In genomic region chr7:99580778-99581332, GRCh38 we compare ENCODE assay signal across 8 cellular contexts. TPM values are rescaled to one million over a fixed set of nuclear protein-coding genes. Genes with fewer than 3 reads are reported as not detected.
DNase-seq lines count a peak whose midpoint lies in the region; ATAC-seq and TF ChIP-seq lines count a peak whose summit lies in the region.
"Not testable (repeated sequence)": the region's sequence is repeated elsewhere in the genome, so short reads cannot be mapped to it uniquely, and the experiment has no call there.

No MANE protein-coding gene starts in this region.

- TF ChIP-seq EP300 in SK-N-SH (IDR thresholded peaks at IDR 0.05; ENCODE audit: borderline replicate concordance in 1 of 2, low read depth in 1 of 2, low read length in 1 of 2); sigmoid colon (IDR thresholded peaks at IDR 0.05); upper lobe of left lung (IDR thresholded peaks at IDR 0.05): not testable (repeated sequence)

- H3K27ac Mint-ChIP-seq in activated naive CD8-positive, alpha-beta T cell treated with anti-CD3 and anti-CD28 coated beads for 36 hours: peak overlapping the region; percentile 85

- POLR2A ChIA-PET in SK-N-SH (lab: Yijun Ruan, JAX): interaction anchor here (0.6 to 2.6 kb wide), 9 partner anchors 22 to 256 kb away, joined by 3 to 23 read pairs (median 4); partner anchors contain the start of genes FAM200A, ZKSCAN5, ZNF394 and ZNF655

- H3K9ac ChIP-seq in SK-N-SH (peak overlapping the region; percentile 59), mucosa of stomach (ENCODE audit: low read length) (peak overlapping the region; percentile 48)

- peaks cover 13% of the 10 kb centered on the region for H3K4me1 Mint-ChIP-seq in activated naive CD8-positive, alpha-beta T cell treated with anti-CD3 and anti-CD28 coated beads for 36 hours

- not testable (repeated sequence) for H3K27me3 ChIP-seq in DOHH2 (ENCODE audit: control insufficient read depth, low read length); SK-N-SH (ENCODE audit: insufficient read depth); ectodermal cell (ENCODE audit: control insufficient read depth, insufficient read depth, low read length, poor library complexity, severe bottlenecking); hepatocyte; sigmoid colon; upper lobe of left lung
- peaks cover 16% of the 10 kb centered on the region for H3K27me3 ChIP-seq in mucosa of stomach (ENCODE audit: control insufficient read depth, insufficient read depth, low read length)

- not testable (repeated sequence) for H3K36me3 ChIP-seq in DOHH2 (ENCODE audit: control insufficient read depth, low read length); SK-N-SH (replicated peaks in 1 of 2; ENCODE audit: control insufficient read depth in 1 of 2, insufficient read depth in 2 of 2, low read length in 1 of 2); ectodermal cell (ENCODE audit: control insufficient read depth, insufficient read depth, low read length); hepatocyte (replicated peaks; ENCODE audit: insufficient read depth, low read depth); mucosa of stomach (ENCODE audit: control insufficient read depth, insufficient read depth, low read length); sigmoid colon; upper lobe of left lung

- peak overlapping the region; percentile 90 for H2AFZ ChIP-seq in SK-N-SH (ENCODE audit: low read depth)
- H2AFZ ChIP-seq in hepatocyte: peak overlapping the region; percentile 94

- not testable (repeated sequence) for H3K9me3 Mint-ChIP-seq in activated naive CD8-positive, alpha-beta T cell treated with anti-CD3 and anti-CD28 coated beads for 36 hours

- H3K27ac ChIP-seq in DOHH2 (ENCODE audit: low read depth, low read length); ectodermal cell (ENCODE audit: insufficient read depth, low read depth, low read length, poor library complexity, severe bottlenecking); hepatocyte: not testable (repeated sequence)
- H3K27ac ChIP-seq in SK-N-SH (ENCODE audit: low read depth in 2 of 2, low read length in 1 of 2): peak overlapping the region in 1 of 2 experiments; percentile 71; a peak in 1 of 4 replicates
- H3K27ac ChIP-seq in sigmoid colon: peak overlapping the region; percentile 50 to 67 (median 61)
- H3K27ac ChIP-seq in upper lobe of left lung: peak overlapping the region in 1 of 4 donors; percentile 73

- peak overlapping the region; percentile 64 for H3K4me3 ChIP-seq in DOHH2 (ENCODE audit: low read length)
- peak overlapping the region; percentile 58 to 70 for H3K4me3 ChIP-seq in SK-N-SH (ENCODE audit: low read depth in 2 of 2, low read length in 1 of 2)
- H3K4me3 ChIP-seq in ectodermal cell (ENCODE audit: insufficient read depth, low read depth, low read length): peak overlapping the region; percentile 39
- H3K4me3 ChIP-seq in hepatocyte: peak overlapping the region; percentile 64
- not testable (repeated sequence) for H3K4me3 ChIP-seq in mucosa of stomach (ENCODE audit: low read length)
- peak overlapping the region; percentile 52 to 65 (median 58) for H3K4me3 ChIP-seq in sigmoid colon
- peak overlapping the region in 3 of 4 donors; percentile 44 to 72 (median 57) for H3K4me3 ChIP-seq in upper lobe of left lung

- CTCF ChIA-PET in SK-N-SH (lab: Yijun Ruan, JAX): interaction anchor here (1.1 to 3.7 kb wide), 11 partner anchors 10 to 115 kb away, joined by 3 to 27 read pairs (median 6); partner anchors contain the start of genes ATP5MF, ZKSCAN5, ZNF394 and ZNF655

- intact Hi-C loops in sigmoid colon (cut with DNase I): not testable (repeated sequence)

- H3F3A ChIP-seq in DOHH2 (ENCODE audit: control insufficient read depth, insufficient read depth) (peaks cover 23% of the 10 kb centered on the region), SK-N-SH (replicated peaks; ENCODE audit: insufficient read depth) (peaks cover 34% of the 10 kb centered on the region)

- H3K4me2 ChIP-seq in DOHH2 (ENCODE audit: low read length) (peak overlapping the region; percentile 82), SK-N-SH (peak overlapping the region; percentile 92), hepatocyte (peak overlapping the region; percentile 97)

- H3K27me3 Mint-ChIP-seq in activated naive CD8-positive, alpha-beta T cell treated with anti-CD3 and anti-CD28 coated beads for 36 hours: not testable (repeated sequence)

- H3K36me3 Mint-ChIP-seq in activated naive CD8-positive, alpha-beta T cell treated with anti-CD3 and anti-CD28 coated beads for 36 hours: not testable (repeated sequence)

- H4K20me1 ChIP-seq in DOHH2 (ENCODE audit: control insufficient read depth, insufficient read depth, low read depth, low read length); SK-N-SH (ENCODE audit: insufficient read depth); hepatocyte (ENCODE audit: insufficient read depth, poor library complexity, severe bottlenecking): not testable (repeated sequence)

- H3K4me3 Mint-ChIP-seq in activated naive CD8-positive, alpha-beta T cell treated with anti-CD3 and anti-CD28 coated beads for 36 hours: peak overlapping the region; percentile 83

- H3K9me3 ChIP-seq in DOHH2 (ENCODE audit: control insufficient read depth, insufficient read depth, low read length); SK-N-SH; ectodermal cell (ENCODE audit: control insufficient read depth, low read length); hepatocyte (ENCODE audit: low read depth); mucosa of stomach (ENCODE audit: control insufficient read depth, low read length); sigmoid colon; upper lobe of left lung: not testable (repeated sequence)

- TF ChIP-seq POLR2A in sigmoid colon (IDR thresholded peaks at IDR 0.05); upper lobe of left lung (IDR thresholded peaks at IDR 0.05): not testable (repeated sequence)

- not testable (repeated sequence) for TF ChIP-seq RAD21 in SK-N-SH (IDR thresholded peaks at IDR 0.05; ENCODE audit: low read length)

- DNase-seq in SK-N-SH; activated naive CD8-positive, alpha-beta T cell treated with anti-CD3 and anti-CD28 coated beads for 36 hours; hepatocyte (ENCODE audit: low spot score); sigmoid colon; upper lobe of left lung: not testable (repeated sequence)

- H3K9me2 ChIP-seq in DOHH2 (replicated peaks; ENCODE audit: control insufficient read depth, low read length); SK-N-SH; hepatocyte (replicated peaks; ENCODE audit: insufficient read depth): not testable (repeated sequence)

- H3K79me2 ChIP-seq in DOHH2 (ENCODE audit: control insufficient read depth, low read length); SK-N-SH (ENCODE audit: insufficient read depth); hepatocyte: not testable (repeated sequence)

- not testable (repeated sequence) for TF ChIP-seq CTCF in DOHH2 (IDR thresholded peaks at IDR 0.05; ENCODE audit: low read depth, low read length, poor library complexity, severe bottlenecking); SK-N-SH (IDR thresholded peaks at IDR 0.05); hepatocyte (IDR thresholded peaks at IDR 0.05; ENCODE audit: poor library complexity); sigmoid colon (IDR thresholded peaks at IDR 0.05); upper lobe of left lung (IDR thresholded peaks at IDR 0.05)

- not testable (repeated sequence) for ATAC-seq in upper lobe of left lung (ENCODE audit: low FRiP score in 2 of 2)

- H3K4me1 ChIP-seq in DOHH2 (ENCODE audit: control insufficient read depth, low read length) (peaks cover 46% of the 10 kb centered on the region), SK-N-SH (ENCODE audit: control insufficient read depth in 1 of 2, insufficient read depth in 2 of 2, low read depth in 1 of 2, low read length in 1 of 2) (peaks cover 4 to 11% of the 10 kb centered on the region in 2 experiments; a peak in 2 of 4 replicates), mucosa of stomach (ENCODE audit: control insufficient read depth, insufficient read depth, low read length) (peaks cover 12% of the 10 kb centered on the region), sigmoid colon (peaks cover 0 to 15% (median 4%) of the 10 kb centered on the region in 4 donors), upper lobe of left lung (peaks cover 5 to 22% (median 11%) of the 10 kb centered on the region in 4 donors)
- not testable (repeated sequence) for H3K4me1 ChIP-seq in ectodermal cell (ENCODE audit: control insufficient read depth, insufficient read depth, low read length); hepatocyte (ENCODE audit: insufficient read depth)

- 59% methylated on average over 4 of the region's 4 CpGs for WGBS in SK-N-SH (ENCODE audit: low lambda C conversion rate)
- 40 to 45% methylated on average over 2 of the region's 4 CpGs for WGBS in ectodermal cell, 2 experiments
- 65% methylated on average over 4 of the region's 4 CpGs for WGBS in hepatocyte (ENCODE audit: low lambda C conversion rate, missing lambda C conversion rate)
- 49 to 63% methylated on average over 4 of the region's 4 CpGs for WGBS in sigmoid colon, 2 donors
- 47 to 52% methylated on average over 4 of the region's 4 CpGs for WGBS in upper lobe of left lung, 2 donors

RNA-seq across cellular contexts. Expression of gene TMEM225B, which starts 17.2 kb away (rescaled TPM):
- 1.5 and 2.2 TPM in 2 replicates for polyA plus RNA-seq in SK-N-SH (2012; rRNA removed)
- 1.1 and 1.4 TPM in 2 replicates for polyA plus RNA-seq in SK-N-SH (2012; cell fraction: cytosol; rRNA removed)
- polyA plus RNA-seq in SK-N-SH (2012; cell fraction: nucleus; rRNA removed): 3.1 and 4.5 TPM in 2 replicates
- under 1 TPM; 0.42 to 0.70 TPM for total RNA-seq in activated naive CD8-positive, alpha-beta T cell treated with anti-CD3 and anti-CD28 coated beads for 36 hours
- 1.2 TPM for polyA plus RNA-seq in ectodermal cell (2013, experiment 1 of 4)
- 0.89 TPM for polyA plus RNA-seq in ectodermal cell (2013, experiment 2 of 4)
- polyA plus RNA-seq in ectodermal cell (2013, experiment 3 of 4): 1.4 TPM
- 1.2 TPM for polyA plus RNA-seq in ectodermal cell (2013, experiment 4 of 4)
- total RNA-seq in hepatocyte: 0.20 and 0.24 TPM in 2 replicates
- polyA plus RNA-seq in hepatocyte: 0.12 and 1.8 TPM in 2 replicates
- total RNA-seq in sigmoid colon: 1 to 10 TPM in 1 of 4 donors, under 1 TPM in 1, not detected in 2; 0.41 to 1.8 TPM
- under 1 TPM in 1 of 3 donors, not detected in 2; 0.38 TPM for polyA plus RNA-seq in sigmoid colon
- 1 to 10 TPM in 2 of 6 donors, under 1 TPM in 3, not detected in 1; 0.59 to 3.1 (median 0.91) TPM for total RNA-seq in upper lobe of left lung

RNA-seq across cellular contexts. Expression of gene ZNF655, which starts 22.4 kb away (rescaled TPM):
- polyA plus RNA-seq in SK-N-SH (2012; rRNA removed) (113 and 144 TPM in 2 replicates), hepatocyte (39.4 and 48.8 TPM in 2 replicates), sigmoid colon (10 to 100 TPM; 45.0 to 56.9 (median 50.9) TPM)
- 72.2 and 75.7 TPM in 2 replicates for polyA plus RNA-seq in SK-N-SH (2012; cell fraction: cytosol; rRNA removed)
- 276 and 416 TPM in 2 replicates for polyA plus RNA-seq in SK-N-SH (2012; cell fraction: nucleus; rRNA removed)
- 10 to 100 TPM; 57.5 to 58.9 TPM for total RNA-seq in activated naive CD8-positive, alpha-beta T cell treated with anti-CD3 and anti-CD28 coated beads for 36 hours
- 57.3 TPM for polyA plus RNA-seq in ectodermal cell (2013, experiment 1 of 4)
- polyA plus RNA-seq in ectodermal cell (2013, experiment 2 of 4): 54.9 TPM
- polyA plus RNA-seq in ectodermal cell (2013, experiment 3 of 4): 47.0 TPM
- polyA plus RNA-seq in ectodermal cell (2013, experiment 4 of 4): 54.2 TPM
- total RNA-seq in hepatocyte (69.6 and 76.3 TPM in 2 replicates), sigmoid colon (100 to 1,000 TPM; 124 to 148 (median 131) TPM), upper lobe of left lung (100 to 1,000 TPM in 4 of 6 donors, 10 to 100 TPM in 2; 57.3 to 202 (median 137) TPM)

RNA-seq across cellular contexts. Expression of gene FAM200A, which starts 28.9 kb away (rescaled TPM):
- polyA plus RNA-seq in SK-N-SH (2012; rRNA removed): 6.2 and 8.2 TPM in 2 replicates
- 9.7 and 11.1 TPM in 2 replicates for polyA plus RNA-seq in SK-N-SH (2012; cell fraction: cytosol; rRNA removed)
- polyA plus RNA-seq in SK-N-SH (2012; cell fraction: nucleus; rRNA removed): 3.3 and 4.6 TPM in 2 replicates
- 1 to 10 TPM; 5.6 to 6.0 TPM for total RNA-seq in activated naive CD8-positive, alpha-beta T cell treated with anti-CD3 and anti-CD28 coated beads for 36 hours
- 15.1 TPM for polyA plus RNA-seq in ectodermal cell (2013, experiment 1 of 4)
- 17.8 TPM for polyA plus RNA-seq in ectodermal cell (2013, experiment 2 of 4)
- polyA plus RNA-seq in ectodermal cell (2013, experiment 3 of 4): 15.4 TPM
- 19.0 TPM for polyA plus RNA-seq in ectodermal cell (2013, experiment 4 of 4)
- 6.3 and 7.2 TPM in 2 replicates for total RNA-seq in hepatocyte
- polyA plus RNA-seq in hepatocyte: 3.7 and 4.4 TPM in 2 replicates
- 1 to 10 TPM; 2.3 to 6.4 (median 4.6) TPM for total RNA-seq in sigmoid colon
- polyA plus RNA-seq in sigmoid colon: 1 to 10 TPM; 1.8 to 3.1 (median 2.4) TPM
- total RNA-seq in upper lobe of left lung: 1 to 10 TPM; 1.7 to 9.9 (median 5.1) TPM

RNA-seq across cellular contexts. Expression of gene ZSCAN25, which starts 35.9 kb away (rescaled TPM):
- polyA plus RNA-seq in SK-N-SH (2012; rRNA removed) (14.9 and 18.7 TPM in 2 replicates), hepatocyte (8.4 and 11.4 TPM in 2 replicates), sigmoid colon (1 to 10 TPM; 3.6 to 7.2 (median 3.9) TPM)
- polyA plus RNA-seq in SK-N-SH (2012; cell fraction: cytosol; rRNA removed): 9.7 and 12.7 TPM in 2 replicates
- polyA plus RNA-seq in SK-N-SH (2012; cell fraction: nucleus; rRNA removed): 34.4 and 35.6 TPM in 2 replicates
- total RNA-seq in activated naive CD8-positive, alpha-beta T cell treated with anti-CD3 and anti-CD28 coated beads for 36 hours: 10 to 100 TPM; 29.7 to 30.1 TPM
- 15.1 TPM for polyA plus RNA-seq in ectodermal cell (2013, experiment 1 of 4)
- polyA plus RNA-seq in ectodermal cell (2013, experiment 2 of 4): 19.6 TPM
- polyA plus RNA-seq in ectodermal cell (2013, experiment 3 of 4): 11.5 TPM
- polyA plus RNA-seq in ectodermal cell (2013, experiment 4 of 4): 12.7 TPM
- total RNA-seq in hepatocyte (11.4 and 18.8 TPM in 2 replicates), sigmoid colon (10 to 100 TPM; 10.7 to 19.9 (median 14.9) TPM), upper lobe of left lung (10 to 100 TPM; 16.4 to 54.5 (median 18.2) TPM)
